ENCODE assay signal across 13 cellular contexts in the genomic region with DNA sequence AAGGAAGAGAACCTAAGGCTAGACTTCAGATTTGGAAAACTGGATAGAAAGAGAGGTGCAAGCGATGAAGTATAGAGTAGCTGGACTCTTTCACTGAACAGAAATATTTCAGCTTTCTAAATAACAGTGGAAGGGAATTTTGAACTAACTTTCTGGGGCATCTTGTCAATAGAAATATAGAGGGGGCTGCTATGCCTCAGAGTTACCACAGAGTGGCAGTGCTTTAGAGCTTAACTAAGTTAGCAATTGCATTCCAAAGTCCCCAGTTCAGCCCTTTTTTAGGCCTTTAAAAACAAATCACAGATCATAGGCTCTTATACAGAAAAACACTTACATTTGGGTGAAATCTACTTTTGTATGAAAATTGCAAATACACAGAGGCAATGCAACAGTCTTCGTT.
DNase-seq lines count a peak whose midpoint lies in the region; ATAC-seq and TF ChIP-seq lines count a peak whose summit lies in the region.
"Had no signal": no experiment of that assay in that cellular context is flagged by ENCODE, and none has a peak within 500 bp of the region (broad histone marks: within the 10 kb centered on the region; RNA-seq: fewer than 3 reads in every experiment).

No MANE protein-coding gene starts in this region.

- intact Hi-C loops in heart right ventricle (cut with DNase I): loop anchor here in 1 of 10 donors (10.0 kb wide), 1 partner anchor 674 kb away; no protein-coding TSS in a partner anchor
- intact Hi-C loops in cardiac septum (cut with DNase I): no loop called here
- intact Hi-C loops in Panc1 (cut with micrococcal nuclease; ENCODE audit: unreplicated experiment): no loop called here

- H3K36me3 ChIP-seq in heart right ventricle (no peaks in the 10 kb centered on the region), Panc1 (ENCODE audit: control insufficient read depth, insufficient read depth, low read length) (no peaks in the 10 kb centered on the region)

- H3K27me3 ChIP-seq in heart right ventricle (no peaks in the 10 kb centered on the region), Panc1 (ENCODE audit: control insufficient read depth, insufficient read depth, low read length) (no peaks in the 10 kb centered on the region)

- H3K27ac ChIP-seq in heart right ventricle (no peak overlapping the region), Panc1 (ENCODE audit: low read length) (no peak overlapping the region)

- DNase-seq in heart right ventricle (no peak), cardiac septum (ENCODE audit: low spot score) (no peak), Panc1 (ENCODE audit: low read depth, low spot score) (no peak), glomerular visceral epithelial cell (ENCODE audit: extremely low spot score) (peak; percentile 6), NCI-H1417 treated with DMSO at 0.1 percent for 48 hours (lab: John Stamatoyannopoulos, UW) (no peak), KBM-7 (no peak)
- DNase-seq in activated effector memory CD4-positive, alpha-beta T cell treated with Interleukin-2 at 50 U/mL for 16 hours: no peak
- DNase-seq: activated CD4-positive, alpha-beta memory T cell treated with anti-CD3 and anti-CD28 coated beads, Interleukin-2, amount 10 ng/mL, durations not matched to agents 7 days and 5 days; effector memory CD8-positive, alpha-beta T cell; natural killer cell; NCI-H1694 had no signal

- peaks cover 0 to 4% (median 0%) of the 10 kb centered on the region in 11 donors for H3K9me3 ChIP-seq in heart right ventricle
- no peaks in the 10 kb centered on the region for H3K9me3 ChIP-seq in Panc1 (ENCODE audit: control insufficient read depth, insufficient read depth, low read depth, low read length)

- no peaks in the 10 kb centered on the region for H3K4me1 ChIP-seq in heart right ventricle
- no peaks in the 10 kb centered on the region for H3K4me1 ChIP-seq in Panc1 (ENCODE audit: control insufficient read depth, insufficient read depth, low read length)

- CTCF ChIA-PET in Panc1 (lab: Charles Lee): interaction anchor here (0.7 to 0.8 kb wide), 2 partner anchors 40 to 66 kb away, joined by 3 to 4 read pairs; no protein-coding TSS in a partner anchor

- in situ Hi-C loops in Panc1 (cut with HindIII; ENCODE audit: low pct_unique_long_range_greater_than_20kb, low sequenced_read_pairs): no loop called here
- in situ Hi-C loops in KBM-7 (cut with MboI; ENCODE audit: low pct_unique_long_range_greater_than_20kb, low sequenced_read_pairs): no loop called here

- POLR2A ChIA-PET in Panc1 (lab: Charles Lee): no interaction called here

- peak in 7 of 9 donors; percentile 32 to 49 (median 39) for TF ChIP-seq CTCF in heart right ventricle (IDR thresholded peaks at IDR 0.05)
- TF ChIP-seq CTCF in Panc1 (IDR thresholded peaks at IDR 0.05): peak; percentile 47; the same call in 1 of the 2 replicates

- 27 to 44% methylated on average over 2 of the region's 2 CpGs for WGBS in heart right ventricle, 2 donors

- BruUV-seq in Panc1 (replicated peaks; lab: Mats Ljungman, UMichigan): no TSS peak

- H3K4me3 ChIP-seq in heart right ventricle (no peak overlapping the region), Panc1 (ENCODE audit: low read depth in 2 of 2, low read length in 2 of 2) (no peak overlapping the region)

- ATAC-seq in heart right ventricle: no peak
- no peak for ATAC-seq in Panc1
- ATAC-seq in GM18502 (IDR thresholded peaks at IDR 0.05; ENCODE audit: poor library complexity, unreplicated experiment): no peak
- ATAC-seq: effector memory CD8-positive, alpha-beta T cell; HCT116; natural killer cell had no signal
